Comparison of ENCODE assay signal across 26 cellular contexts in the genomic region with DNA sequence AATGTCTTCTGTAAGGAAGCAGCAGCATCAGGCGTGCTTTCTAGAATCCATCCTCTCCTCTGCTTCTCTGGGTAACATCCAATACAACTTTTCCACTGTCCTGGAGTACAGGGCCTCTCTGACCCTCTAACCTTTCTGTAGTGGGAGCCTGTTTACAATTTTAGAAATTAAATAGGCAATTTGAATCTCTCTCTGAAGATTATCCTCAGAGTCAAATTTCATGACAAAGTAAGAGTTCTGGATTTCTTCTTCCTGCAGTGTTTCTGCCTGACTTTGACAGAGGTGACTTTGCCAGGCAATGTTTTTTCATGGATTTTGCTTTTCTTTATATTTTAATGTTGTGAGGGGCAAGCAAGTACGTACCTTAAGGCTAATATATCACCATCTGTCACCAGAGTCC.
DNase-seq lines count a peak whose midpoint lies in the region; ATAC-seq and TF ChIP-seq lines count a peak whose summit lies in the region.
"Had no signal": no experiment of that assay in that cellular context is flagged by ENCODE, and none has a peak within 500 bp of the region (broad histone marks: within the 10 kb centered on the region; RNA-seq: fewer than 3 reads in every experiment).

No MANE protein-coding gene starts in this region.

- H3K27ac ChIP-seq in SK-N-SH (ENCODE audit: low read depth in 2 of 2, low read length in 1 of 2) (peak overlapping the region in 1 of 2 experiments; percentile 34; a peak in 1 of 4 replicates), neural progenitor cell (no peak overlapping the region)
- H3K27ac ChIP-seq: BLaER1 had no signal

- H3K4me1 ChIP-seq in SK-N-SH (ENCODE audit: control insufficient read depth in 1 of 2, insufficient read depth in 2 of 2, low read depth in 1 of 2, low read length in 1 of 2) (peaks cover 0 to 2% of the 10 kb centered on the region in 2 experiments; a peak in 1 of 4 replicates), adipocyte (ENCODE audit: control insufficient read depth, insufficient read depth, low read length) (no peaks in the 10 kb centered on the region), neural progenitor cell (no peaks in the 10 kb centered on the region)
- H3K4me1 ChIP-seq: BLaER1 had no signal

- no peak for TF ChIP-seq RAD21 in SK-N-SH (IDR thresholded peaks at IDR 0.05; ENCODE audit: low read length)

- no peaks in the 10 kb centered on the region for H3K79me2 ChIP-seq in SK-N-SH (ENCODE audit: insufficient read depth)
- H3K79me2 ChIP-seq in neural progenitor cell (ENCODE audit: low read depth): no peaks in the 10 kb centered on the region

- intact Hi-C loops in sciatic nerve (cut with DNase I): no loop called here

- no peaks in the 10 kb centered on the region for H3K9me3 Mint-ChIP-seq in neural progenitor cell
- peaks cover 8% of the 10 kb centered on the region for H3K9me3 Mint-ChIP-seq in progenitor cell of endocrine pancreas (ENCODE audit: low read depth)
- H3K9me3 Mint-ChIP-seq: CD4-positive, alpha-beta memory T cell; CD4-positive, CD25-positive, alpha-beta regulatory T cell had no signal

- H3K4me2 ChIP-seq in SK-N-SH: no peak overlapping the region
- no peak overlapping the region for H3K4me2 ChIP-seq in neural progenitor cell
- H3K4me2 ChIP-seq: BLaER1 had no signal

- H3K9ac ChIP-seq in SK-N-SH: no peak overlapping the region
- H3K9ac ChIP-seq in adipocyte (ENCODE audit: low read length): no peak overlapping the region
- no peak overlapping the region for H3K9ac ChIP-seq in neural progenitor cell
- H3K9ac ChIP-seq: BLaER1 had no signal

- H3K27me3 Mint-ChIP-seq in neural progenitor cell (ENCODE audit: insufficient read depth, low read depth): no peaks in the 10 kb centered on the region
- H3K27me3 Mint-ChIP-seq in progenitor cell of endocrine pancreas: no peaks in the 10 kb centered on the region
- H3K27me3 Mint-ChIP-seq: CD4-positive, alpha-beta memory T cell; CD4-positive, CD25-positive, alpha-beta regulatory T cell had no signal

- peak; percentile 1 for DNase-seq in HuH-7 (ENCODE audit: low spot score)
- DNase-seq in SK-N-SH: no peak
- peak; percentile 32 for DNase-seq in adipocyte (ENCODE audit: low read depth)
- DNase-seq in neural progenitor cell (ENCODE audit: low spot score): no peak
- DNase-seq in HUDEP-2 (lab: John Stamatoyannopoulos, UW; ENCODE audit: unreplicated experiment in 76 of 76): no peak
- DNase-seq in NK-92 treated with Interleukin-12 subunit alpha and Interleukin-12 subunit beta, amount 100 ng/mL, for 24 hours (lab: John Stamatoyannopoulos, UW): no peak
- DNase-seq in sciatic nerve (ENCODE audit: low spot score): no peak
- no peak for DNase-seq in progenitor cell of endocrine pancreas (ENCODE audit: low spot score, unreplicated experiment)
- DNase-seq: 8988T; ACHN; BE2C; C1 segment of cervical spinal cord; CD4-positive, alpha-beta memory T cell; CD4-positive, CD25-positive, alpha-beta regulatory T cell; CD8-positive, alpha-beta memory T cell; COR-L47; DMS 273 treated with DMSO at 0.1 percent for 48 hours; DMS153; DMS53; DMS79; DND-41; EL; GDM1 had no signal

- no peaks in the 10 kb centered on the region for H3F3A ChIP-seq in SK-N-SH (replicated peaks; ENCODE audit: insufficient read depth)
- H3F3A ChIP-seq in neural progenitor cell (ENCODE audit: low read depth): no peaks in the 10 kb centered on the region

- no peaks in the 10 kb centered on the region for H3K27me3 ChIP-seq in SK-N-SH (ENCODE audit: insufficient read depth)
- no peaks in the 10 kb centered on the region for H3K27me3 ChIP-seq in adipocyte (replicated peaks; ENCODE audit: control insufficient read depth, insufficient read depth, low read length)
- H3K27me3 ChIP-seq in neural progenitor cell: no peaks in the 10 kb centered on the region
- H3K27me3 ChIP-seq: BE2C, BLaER1 had no signal

- 74% methylated on average over 2 of the region's 2 CpGs for WGBS in SK-N-SH (ENCODE audit: low lambda C conversion rate)

- H3K4me1 Mint-ChIP-seq in neural progenitor cell (peaks cover 2% of the 10 kb centered on the region), progenitor cell of endocrine pancreas (ENCODE audit: low read depth) (peaks cover 13% of the 10 kb centered on the region)
- H3K4me1 Mint-ChIP-seq: CD14-positive monocyte; CD8-positive, alpha-beta memory T cell had no signal

- H4K20me1 ChIP-seq in SK-N-SH (ENCODE audit: insufficient read depth) (no peaks in the 10 kb centered on the region), neural progenitor cell (ENCODE audit: low read depth) (no peaks in the 10 kb centered on the region)
- H4K20me1 ChIP-seq: BLaER1 had no signal

- no peaks in the 10 kb centered on the region for H3K9me2 ChIP-seq in SK-N-SH

- H2AFZ ChIP-seq in SK-N-SH (ENCODE audit: low read depth): no peak overlapping the region
- peak overlapping the region; percentile 5 for H2AFZ ChIP-seq in neural progenitor cell (replicated peaks)

- H3K27ac Mint-ChIP-seq in neural progenitor cell: no peak overlapping the region
- no peak overlapping the region for H3K27ac Mint-ChIP-seq in progenitor cell of endocrine pancreas
- H3K27ac Mint-ChIP-seq: CD14-positive monocyte; CD4-positive, alpha-beta memory T cell; CD8-positive, alpha-beta memory T cell had no signal

- H3K4me3 Mint-ChIP-seq in neural progenitor cell: no peak overlapping the region
- no peak overlapping the region for H3K4me3 Mint-ChIP-seq in progenitor cell of endocrine pancreas (ENCODE audit: low read depth)
- H3K4me3 Mint-ChIP-seq: CD14-positive monocyte; CD4-positive, CD25-positive, alpha-beta regulatory T cell; CD8-positive, alpha-beta memory T cell had no signal

- POLR2A ChIA-PET in SK-N-SH (lab: Yijun Ruan, JAX): no interaction called here

- no peak for ATAC-seq in sciatic nerve
- ATAC-seq: GM12878 had no signal

- H3K4me3 ChIP-seq in SK-N-SH (ENCODE audit: low read depth in 2 of 2, low read length in 1 of 2): no peak overlapping the region
- H3K4me3 ChIP-seq in adipocyte (ENCODE audit: low read length): no peak overlapping the region
- no peak overlapping the region for H3K4me3 ChIP-seq in neural progenitor cell
- H3K4me3 ChIP-seq: BLaER1, GM12878 had no signal

- H3K36me3 Mint-ChIP-seq in neural progenitor cell (no peaks in the 10 kb centered on the region), progenitor cell of endocrine pancreas (ENCODE audit: insufficient read depth) (peaks cover 8% of the 10 kb centered on the region)
- H3K36me3 Mint-ChIP-seq: CD14-positive monocyte; CD4-positive, alpha-beta memory T cell; CD4-positive, CD25-positive, alpha-beta regulatory T cell; CD8-positive, alpha-beta memory T cell had no signal

- TF ChIP-seq CTCF in SK-N-SH (IDR thresholded peaks at IDR 0.05) (no peak), neural progenitor cell (IDR thresholded peaks at IDR 0.05) (no peak), progenitor cell of endocrine pancreas (IDR thresholded peaks at IDR 0.05; ENCODE audit: unreplicated experiment) (no peak)

- CTCF ChIA-PET in SK-N-SH (lab: Yijun Ruan, JAX): no interaction called here

- TF ChIP-seq EP300 in SK-N-SH (IDR thresholded peaks at IDR 0.05; ENCODE audit: borderline replicate concordance in 1 of 2, low read depth in 1 of 2, low read length in 1 of 2): peak in 1 of 2 experiments; percentile 66; a peak in 2 of 4 replicates

- H3K36me3 ChIP-seq in SK-N-SH (replicated peaks in 1 of 2; ENCODE audit: control insufficient read depth in 1 of 2, insufficient read depth in 2 of 2, low read length in 1 of 2) (no peaks in the 10 kb centered on the region), adipocyte (ENCODE audit: control insufficient read depth, insufficient read depth, low read length, severe bottlenecking) (peaks cover 16% of the 10 kb centered on the region), neural progenitor cell (no peaks in the 10 kb centered on the region)
- H3K36me3 ChIP-seq: BE2C, BLaER1 had no signal

- H3K9me3 ChIP-seq in SK-N-SH (no peaks in the 10 kb centered on the region), adipocyte (ENCODE audit: control insufficient read depth, low read length) (no peaks in the 10 kb centered on the region), neural progenitor cell (ENCODE audit: low read depth) (no peaks in the 10 kb centered on the region)
- H3K9me3 ChIP-seq: BE2C, BLaER1 had no signal

TF ChIP-seq in SK-N-SH, 30 proteins besides CTCF, POLR2A, EP300 and RAD21:
- no peak for TF ChIP-seq CHD2 (IDR thresholded peaks at IDR 0.05; ENCODE audit: low read length, partially characterized antibody)
- peak; percentile 38 for TF ChIP-seq TCF12 (IDR thresholded peaks at IDR 0.05)
- no peak for TF ChIP-seq SIN3A (IDR thresholded peaks at IDR 0.05; ENCODE audit: borderline replicate concordance, low read depth, low read length)

Comparison
In these comparisons a context has a peak if more than half of its experiments do, and no peak if none do; other contexts are left out.
1. DNase-seq: peak in HuH-7 (single experiment) and adipocyte (single experiment); none in SK-N-SH (single experiment), neural progenitor cell (single experiment), HUDEP-2 (0 of 76), NK-92 treated with Interleukin-12 subunit alpha and Interleukin-12 subunit beta, amount 100 ng/mL, for 24 hours (single experiment), sciatic nerve (single experiment) and progenitor cell of endocrine pancreas (single experiment).